ENCODE assay signal across 1 cellular context in the genomic region with DNA sequence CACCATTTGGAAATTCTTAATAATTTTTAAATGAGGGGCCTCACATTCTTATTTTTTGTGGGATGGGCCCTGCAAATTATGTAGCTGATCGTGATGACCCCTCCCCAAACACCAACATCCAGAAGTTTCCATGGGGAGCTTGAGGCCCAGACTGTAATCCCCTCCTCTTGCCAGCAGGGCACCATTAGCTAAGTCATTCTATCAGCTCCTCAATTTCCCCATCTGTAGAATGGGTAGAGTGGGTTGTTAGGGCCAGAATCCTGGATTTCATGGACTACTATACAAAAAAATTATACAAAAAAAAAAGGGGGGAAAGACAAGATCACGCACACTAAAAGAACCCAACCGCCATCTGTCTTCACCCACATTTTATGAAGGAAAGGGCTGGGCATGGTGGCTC.
TF ChIP-seq lines count a peak whose summit lies in the region.

No MANE protein-coding gene starts in this region.

TF ChIP-seq in GM12891, 5 proteins besides CTCF, POLR2A, EP300 and RAD21:
- no peak for TF ChIP-seq PAX5 (IDR thresholded peaks at IDR 0.05; ENCODE audit: insufficient read depth, low read length, severe bottlenecking)
- no peak for TF ChIP-seq TAF1 (IDR thresholded peaks at IDR 0.05; ENCODE audit: low read depth, low read length)
- TF ChIP-seq SPI1 (IDR thresholded peaks at IDR 0.05; ENCODE audit: low read depth, low read length): no peak
